ENCODE assay signal across 11 cellular contexts in genomic region chr13:73945871-73946270, GRCh38.
DNase-seq lines count a peak whose midpoint lies in the region; ATAC-seq and TF ChIP-seq lines count a peak whose summit lies in the region.
"Had no signal": no experiment of that assay in that cellular context is flagged by ENCODE, and none has a peak within 500 bp of the region (broad histone marks: within the 10 kb centered on the region; RNA-seq: fewer than 3 reads in every experiment).

No MANE protein-coding gene starts in this region.

- H3K4me3 Mint-ChIP-seq in activated CD4-positive, alpha-beta T cell treated with anti-CD3 and anti-CD28 coated beads for 36 hours = no peak overlapping the region
- peak overlapping the region in 3 of 5 experiments; percentile 1 to 67 (median 51) for H3K4me3 Mint-ChIP-seq in brain
- H3K4me3 Mint-ChIP-seq in activated naive CD4-positive, alpha-beta T cell treated with anti-CD3 and anti-CD28 coated beads for 36 hours = no peak overlapping the region

- peak overlapping the region in 1 of 4 donors; percentile 15 for H3K4me3 ChIP-seq in gastrocnemius medialis

- TF ChIP-seq CTCF in brain (conservative IDR thresholded peaks at IDR 0.05) = no peak
- TF ChIP-seq CTCF in gastrocnemius medialis (IDR thresholded peaks at IDR 0.05 in 4 of 5, conservative IDR thresholded peaks at IDR 0.05 in 1 of 5) = no peak

- TF ChIP-seq POLR2A in gastrocnemius medialis (IDR thresholded peaks at IDR 0.05) = no peak

- ATAC-seq in activated CD4-positive, alpha-beta T cell treated with anti-CD3 and anti-CD28 coated beads for 36 hours = no peak
- peak; percentile 62 to 84 for ATAC-seq in gastrocnemius medialis
- no peak for ATAC-seq in HG02678 (IDR thresholded peaks at IDR 0.05; ENCODE audit: unreplicated experiment)

- H3K27ac Mint-ChIP-seq in activated CD4-positive, alpha-beta T cell treated with anti-CD3 and anti-CD28 coated beads for 36 hours = peak overlapping the region; percentile 33
- peak overlapping the region in 4 of 5 experiments; percentile 67 to 95 (median 87) for H3K27ac Mint-ChIP-seq in brain
- no peak overlapping the region for H3K27ac Mint-ChIP-seq in activated naive CD4-positive, alpha-beta T cell treated with anti-CD3 and anti-CD28 coated beads for 36 hours

- H3K27ac ChIP-seq in gastrocnemius medialis = peak overlapping the region in 3 of 4 donors; percentile 38 to 47 (median 46)
- H3K27ac ChIP-seq: RWPE1 had no signal

- POLR2A ChIA-PET in activated CD4-positive, alpha-beta T cell treated with anti-CD3 and anti-CD28 coated beads for 36 hours (lab: Charles Lee) = no interaction called here

- no peaks in the 10 kb centered on the region for H3K9me3 ChIP-seq in gastrocnemius medialis

- H3K36me3 ChIP-seq in gastrocnemius medialis = no peaks in the 10 kb centered on the region

- H3K27me3 Mint-ChIP-seq in activated CD4-positive, alpha-beta T cell treated with anti-CD3 and anti-CD28 coated beads for 36 hours = no peaks in the 10 kb centered on the region
- no peaks in the 10 kb centered on the region for H3K27me3 Mint-ChIP-seq in brain
- no peaks in the 10 kb centered on the region for H3K27me3 Mint-ChIP-seq in activated naive CD4-positive, alpha-beta T cell treated with anti-CD3 and anti-CD28 coated beads for 36 hours (ENCODE audit: low read depth)

- in situ Hi-C loops in gastrocnemius medialis (cut with MboI; ENCODE audit: low sequenced_read_pairs in 4 of 4) = no loop called here

- H3K9me3 Mint-ChIP-seq in activated CD4-positive, alpha-beta T cell treated with anti-CD3 and anti-CD28 coated beads for 36 hours (ENCODE audit: low read depth) = no peaks in the 10 kb centered on the region
- H3K9me3 Mint-ChIP-seq in brain = no peaks in the 10 kb centered on the region
- no peaks in the 10 kb centered on the region for H3K9me3 Mint-ChIP-seq in activated naive CD4-positive, alpha-beta T cell treated with anti-CD3 and anti-CD28 coated beads for 36 hours

- peaks cover 80% of the 10 kb centered on the region for H3K4me1 Mint-ChIP-seq in activated CD4-positive, alpha-beta T cell treated with anti-CD3 and anti-CD28 coated beads for 36 hours
- peaks cover 54% of the 10 kb centered on the region for H3K4me1 Mint-ChIP-seq in brain
- H3K4me1 Mint-ChIP-seq in activated naive CD4-positive, alpha-beta T cell treated with anti-CD3 and anti-CD28 coated beads for 36 hours (ENCODE audit: low read depth) = peaks cover 73% of the 10 kb centered on the region

- peaks cover 14% of the 10 kb centered on the region for H3K36me3 Mint-ChIP-seq in activated CD4-positive, alpha-beta T cell treated with anti-CD3 and anti-CD28 coated beads for 36 hours (ENCODE audit: low read depth)
- H3K36me3 Mint-ChIP-seq in brain = peaks cover 28% of the 10 kb centered on the region
- H3K36me3 Mint-ChIP-seq in activated naive CD4-positive, alpha-beta T cell treated with anti-CD3 and anti-CD28 coated beads for 36 hours (ENCODE audit: low read depth) = peaks cover 8% of the 10 kb centered on the region

- H3K27me3 ChIP-seq in gastrocnemius medialis = no peaks in the 10 kb centered on the region

- no peak for DNase-seq in activated CD4-positive, alpha-beta T cell treated with anti-CD3 and anti-CD28 coated beads for 36 hours
- DNase-seq in activated CD4-positive, alpha-beta T cell treated with anti-CD3 and anti-CD28 coated beads, Interleukin-2, amount 50 U/mL, for 4 hours = no peak
- peak; percentile 77 for DNase-seq in islet precursor cell
- peak; percentile 18 to 62 for DNase-seq in gastrocnemius medialis
- no peak for DNase-seq in activated naive CD4-positive, alpha-beta T cell treated with anti-CD3 and anti-CD28 coated beads for 36 hours
- no peak for DNase-seq in mucosa of gallbladder (ENCODE audit: low spot score)
- DNase-seq: NCI-H2107, small intestine had no signal

- CTCF ChIA-PET in activated CD4-positive, alpha-beta T cell treated with anti-CD3 and anti-CD28 coated beads for 36 hours (lab: Charles Lee) = interaction anchor here (0.5 to 1.2 kb wide), 3 partner anchors 15 to 90 kb away, joined by 3 read pairs; no protein-coding TSS in a partner anchor
- CTCF ChIA-PET in activated naive CD4-positive, alpha-beta T cell treated with anti-CD3 and anti-CD28 coated beads for 36 hours (lab: Charles Lee) = interaction anchor here (0.6 to 0.8 kb wide), 4 partner anchors 56 to 1412 kb away, joined by 3 read pairs; no protein-coding TSS in a partner anchor

- intact Hi-C loops in activated CD4-positive, alpha-beta T cell treated with anti-CD3 and anti-CD28 coated beads for 36 hours (cut with DNase I, micrococcal nuclease) = no loop called here
- intact Hi-C loops in gastrocnemius medialis (cut with DNase I; ENCODE audit: low total_unique reads) = loop anchor here (5.0 kb wide), 1 partner anchor 341 kb away; no protein-coding TSS in a partner anchor
- intact Hi-C loops in activated naive CD4-positive, alpha-beta T cell treated with anti-CD3 and anti-CD28 coated beads for 36 hours (cut with micrococcal nuclease) = no loop called here

- peaks cover 12 to 17% of the 10 kb centered on the region in 2 donors for H3K4me1 ChIP-seq in gastrocnemius medialis

Comparison
In these comparisons a context has a peak if more than half of its experiments do, and no peak if none do; other contexts are left out.
1. ATAC-seq: peak in gastrocnemius medialis (2 of 2); none in activated CD4-positive, alpha-beta T cell treated with anti-CD3 and anti-CD28 coated beads for 36 hours (single experiment) and HG02678 (single experiment).
2. DNase-seq: peak in islet precursor cell (single experiment) and gastrocnemius medialis (2 of 2); none in activated CD4-positive, alpha-beta T cell treated with anti-CD3 and anti-CD28 coated beads for 36 hours (single experiment), activated CD4-positive, alpha-beta T cell treated with anti-CD3 and anti-CD28 coated beads, Interleukin-2, amount 50 U/mL, for 4 hours (0 of 2), activated naive CD4-positive, alpha-beta T cell treated with anti-CD3 and anti-CD28 coated beads for 36 hours (single experiment) and mucosa of gallbladder (single experiment).
3. H3K4me3 Mint-ChIP-seq: peak in brain (3 of 5); none in activated CD4-positive, alpha-beta T cell treated with anti-CD3 and anti-CD28 coated beads for 36 hours (single experiment) and activated naive CD4-positive, alpha-beta T cell treated with anti-CD3 and anti-CD28 coated beads for 36 hours (single experiment).